Comparison of ENCODE assay signal across 21 cellular contexts in genomic region chr10:101630420-101630920, GRCh38. TPM values are rescaled to one million over a fixed set of nuclear protein-coding genes. Genes with fewer than 3 reads are reported as not detected.
DNase-seq lines count a peak whose midpoint lies in the region; ATAC-seq and TF ChIP-seq lines count a peak whose summit lies in the region.
"Had no signal": no experiment of that assay in that cellular context is flagged by ENCODE, and none has a peak within 500 bp of the region (broad histone marks: within the 10 kb centered on the region; RNA-seq: fewer than 3 reads in every experiment).

No MANE protein-coding gene starts in this region.

- ATAC-seq in GM18520 (IDR thresholded peaks at IDR 0.05; ENCODE audit: unreplicated experiment): no peak
- ATAC-seq in HG03439 (IDR thresholded peaks at IDR 0.05; ENCODE audit: unreplicated experiment): no peak
- ATAC-seq: Panc1, SK-N-SH treated with all-trans-retinoic acid at 6 μM for 48 hours had no signal

- no peak overlapping the region for H3K4ac ChIP-seq in neuronal stem cell (ENCODE audit: low read length)

- H2BK15ac ChIP-seq in neuronal stem cell (ENCODE audit: low read length): no peak overlapping the region

- no peak overlapping the region for H2AFZ ChIP-seq in neuronal stem cell (ENCODE audit: low read length)

- peak overlapping the region; percentile 76 for H3K23ac ChIP-seq in neuronal stem cell (ENCODE audit: low read depth, low read length, poor library complexity)

- H3K27ac Mint-ChIP-seq in glutamatergic neuron (ENCODE audit: unreplicated experiment): peak overlapping the region; percentile 70
- H3K27ac Mint-ChIP-seq: CD4-positive, alpha-beta T cell had no signal

- H2BK12ac ChIP-seq in neuronal stem cell (ENCODE audit: low read length): no peak overlapping the region

- peaks cover 0 to 4% of the 10 kb centered on the region in 2 donors for H3K9me3 ChIP-seq in neuronal stem cell (replicated peaks in 1 of 2; ENCODE audit: control insufficient read depth in 2 of 2, insufficient read depth in 1 of 2, low read depth in 1 of 2, low read length in 2 of 2)
- H3K9me3 ChIP-seq: BLaER1 had no signal

- peaks cover 29% of the 10 kb centered on the region for H3K4me1 Mint-ChIP-seq in glutamatergic neuron (ENCODE audit: low read depth, unreplicated experiment)

- H2BK5ac ChIP-seq in neuronal stem cell (ENCODE audit: low read length): peak overlapping the region; percentile 14

- peak overlapping the region; percentile 88 for H3K18ac ChIP-seq in neuronal stem cell (ENCODE audit: low read length)

- DNase-seq in NCI-H82 (lab: John Stamatoyannopoulos, UW) (peak; percentile 33), NCI-H82 treated with DMSO at 0.1 percent for 48 hours (lab: John Stamatoyannopoulos, UW; ENCODE audit: unreplicated experiment) (no peak), SK-N-DZ (ENCODE audit: low spot score) (peak; percentile 34), glutamatergic neuron (peak; percentile 47), neuronal stem cell (ENCODE audit: low spot score) (no peak), retina (no peak)
- DNase-seq: ACHN, DMS 273 treated with DMSO at 0.1 percent for 48 hours, NCI-H2029 treated with DMSO at 0.1 percent for 48 hours, NCI-H226, NCI-H510A treated with DMSO at 0.1 percent for 48 hours, NCI-H748 treated with DMSO at 0.1 percent for 48 hours, SIG-M5 had no signal

- H2BK120ac ChIP-seq in neuronal stem cell (ENCODE audit: low read depth, low read length): no peak overlapping the region

- peak overlapping the region; percentile 1 for H3K4me3 Mint-ChIP-seq in glutamatergic neuron (ENCODE audit: unreplicated experiment)
- H3K4me3 Mint-ChIP-seq: CD4-positive, alpha-beta T cell; IgD-negative memory B cell had no signal

- no peak overlapping the region for H3K9ac ChIP-seq in neuronal stem cell (ENCODE audit: low read depth, low read length, poor library complexity)
- H3K9ac ChIP-seq: BLaER1 had no signal

- no peak overlapping the region for H3K14ac ChIP-seq in neuronal stem cell (ENCODE audit: low read length)

- H3K4me3 ChIP-seq in neuronal stem cell (ENCODE audit: low read length in 2 of 2): no peak overlapping the region
- H3K4me3 ChIP-seq: BLaER1 had no signal

- H3K4me1 ChIP-seq in neuronal stem cell (ENCODE audit: control insufficient read depth in 2 of 2, insufficient read depth in 1 of 2, low read depth in 1 of 2, low read length in 2 of 2): peaks cover 0 to 21% of the 10 kb centered on the region in 2 donors

- TF ChIP-seq CTCF in glutamatergic neuron (IDR thresholded peaks at IDR 0.05; ENCODE audit: partially characterized antibody, unreplicated experiment): no peak

- H3K36me3 ChIP-seq in neuronal stem cell (replicated peaks in 1 of 2; ENCODE audit: control insufficient read depth in 2 of 2, insufficient read depth in 2 of 2, low read length in 2 of 2): peaks cover 0 to 3% of the 10 kb centered on the region in 2 donors

- H3K27me3 Mint-ChIP-seq in glutamatergic neuron (ENCODE audit: unreplicated experiment): no peaks in the 10 kb centered on the region
- H3K27me3 Mint-ChIP-seq: CD4-positive, alpha-beta T cell; IgD-negative memory B cell had no signal

- H3K79me1 ChIP-seq in neuronal stem cell (ENCODE audit: low read depth, low read length): no peaks in the 10 kb centered on the region

- no peak overlapping the region for H3K4me2 ChIP-seq in neuronal stem cell (ENCODE audit: insufficient read depth, low read length, poor library complexity, severe bottlenecking)
- H3K4me2 ChIP-seq: BLaER1 had no signal

- WGBS in neuronal stem cell (ENCODE audit: extremely low coverage in 2 of 2, insufficient read length in 2 of 2, insufficient replicate concordance in 1 of 2), 2 donors: no CpG with 5 or more reads among the region's 5 CpGs

- no peak overlapping the region for H4K8ac ChIP-seq in neuronal stem cell (ENCODE audit: low read depth, low read length)

- peak overlapping the region; percentile 73 for H2AK5ac ChIP-seq in neuronal stem cell (ENCODE audit: low read depth, low read length)

- H3K27me3 ChIP-seq in neuronal stem cell (ENCODE audit: control insufficient read depth in 3 of 3, insufficient read depth in 3 of 3, low read depth in 1 of 3, low read length in 3 of 3): peaks cover 0 to 47% (median 0%) of the 10 kb centered on the region in 3 experiments
- H3K27me3 ChIP-seq: BLaER1 had no signal

- no peak overlapping the region for H4K91ac ChIP-seq in neuronal stem cell (ENCODE audit: low read depth, low read length, poor library complexity)

- no peaks in the 10 kb centered on the region for H3K36me3 Mint-ChIP-seq in glutamatergic neuron (ENCODE audit: unreplicated experiment)

- H3K9me3 Mint-ChIP-seq in glutamatergic neuron (ENCODE audit: unreplicated experiment): no peaks in the 10 kb centered on the region
- H3K9me3 Mint-ChIP-seq: CD4-positive, alpha-beta T cell; IgD-negative memory B cell had no signal

- peak overlapping the region; percentile 64 for H3K27ac ChIP-seq in neuronal stem cell (replicated peaks; ENCODE audit: low read length)
- H3K27ac ChIP-seq: 22Rv1, BLaER1 had no signal

RNA-seq across cellular contexts. Expression of gene DPCD, which starts 42.3 kb away (rescaled TPM):
- polyA plus RNA-seq in SK-N-DZ (2014; cell fraction: cytosol; rRNA removed): 59.7 and 66.7 TPM in 2 replicates
- polyA plus RNA-seq in SK-N-DZ (2014; cell fraction: nucleus; rRNA removed): 31.6 and 34.6 TPM in 2 replicates
- 10.1 TPM for total RNA-seq in glutamatergic neuron (ENCODE audit: unreplicated experiment)
- polyA plus RNA-seq in neuronal stem cell (2013, experiment 1 of 2): 39.1 TPM
- polyA plus RNA-seq in neuronal stem cell (2013, experiment 2 of 2): 37.9 TPM

RNA-seq across cellular contexts. Expression of gene POLL, which starts 42.4 kb away (rescaled TPM):
- polyA plus RNA-seq in SK-N-DZ (2014; cell fraction: cytosol; rRNA removed): 13.1 and 19.5 TPM in 2 replicates
- 32.9 and 44.4 TPM in 2 replicates for polyA plus RNA-seq in SK-N-DZ (2014; cell fraction: nucleus; rRNA removed)
- total RNA-seq in glutamatergic neuron (ENCODE audit: unreplicated experiment): 33.4 TPM
- 16.0 TPM for polyA plus RNA-seq in neuronal stem cell (2013, experiment 1 of 2)
- polyA plus RNA-seq in neuronal stem cell (2013, experiment 2 of 2): 15.3 TPM

Comparison
In these comparisons a context has a peak if more than half of its experiments do, and no peak if none do; other contexts are left out.
1. DNase-seq: peak in NCI-H82 (single experiment), SK-N-DZ (single experiment) and glutamatergic neuron (single experiment); none in NCI-H82 treated with DMSO at 0.1 percent for 48 hours (single experiment), neuronal stem cell (single experiment) and retina (single experiment).